Comparison of ENCODE assay signal across 8 cellular contexts in the genomic region with DNA sequence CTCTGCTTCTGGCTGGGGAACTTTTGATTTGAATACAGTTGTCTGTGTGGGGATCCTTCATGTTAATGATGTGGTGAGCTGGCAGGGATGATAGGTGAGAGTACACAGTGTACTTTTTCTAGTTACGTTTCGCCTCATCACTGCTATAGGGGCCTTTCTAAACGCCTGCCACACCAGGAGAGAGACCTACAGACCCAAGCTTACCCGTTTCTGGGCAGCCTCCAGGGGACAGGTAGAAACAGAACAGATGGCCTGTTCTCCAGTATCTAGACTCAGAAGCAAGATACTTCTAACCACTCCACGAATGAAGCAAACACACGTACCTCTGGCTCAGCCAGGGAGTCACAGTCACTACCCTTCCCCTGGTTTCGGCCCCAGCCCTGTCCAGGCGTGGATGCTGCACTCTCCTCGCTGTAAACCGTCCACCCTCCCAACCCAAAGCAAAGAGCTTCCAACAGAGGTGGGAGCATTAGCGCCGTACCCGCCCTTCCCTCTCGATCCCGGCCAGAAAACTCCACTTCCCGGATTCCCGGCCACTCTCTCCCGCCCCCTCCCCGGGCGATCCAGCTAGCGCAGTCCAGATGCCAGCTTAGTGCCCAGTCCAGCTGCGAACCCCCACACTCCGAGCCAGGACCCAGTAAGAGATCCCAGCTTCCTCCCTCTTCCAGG. TPM values are rescaled to one million over a fixed set of nuclear protein-coding genes. Genes with fewer than 3 reads are reported as not detected.
DNase-seq lines count a peak whose midpoint lies in the region; ATAC-seq, FAIRE-seq and TF ChIP-seq lines count a peak whose summit lies in the region.

No MANE protein-coding gene starts in this region.

- DNase-seq in GM12865 (ENCODE audit: low read depth): peak; percentile 82
- DNase-seq in activated T-cell treated with anti-CD3 and anti-CD28 coated beads, Interleukin-2, amount 50 U/mL, for 24 hours: peak; percentile 65
- DNase-seq in foreskin fibroblast: peak; percentile 10 to 56
- no peak for DNase-seq in osteoblast (ENCODE audit: insufficient read length, low spot score, missing footprints)
- no peak for DNase-seq in RCC 7860 (ENCODE audit: low spot score)
- no peak for DNase-seq in NOMO-1 treated with DMSO at 0.1 percent for 48 hours (lab: John Stamatoyannopoulos, UW; ENCODE audit: unreplicated experiment)

- H3K9me3 ChIP-seq in HUES48 (ENCODE audit: control insufficient read depth, insufficient read depth, low read length) (no peaks in the 10 kb centered on the region), osteoblast (ENCODE audit: low read depth, low read length) (no peaks in the 10 kb centered on the region)

- H3K4me1 ChIP-seq in HUES48 (ENCODE audit: control insufficient read depth, insufficient read depth, low read length) (peaks cover 49% of the 10 kb centered on the region), osteoblast (ENCODE audit: insufficient read depth, low read length) (peaks cover 25% of the 10 kb centered on the region)

- H3K4me2 ChIP-seq in osteoblast (ENCODE audit: insufficient read depth, low read length): peak overlapping the region; percentile 84

- peak; percentile 46 for ATAC-seq in GM21526 (IDR thresholded peaks at IDR 0.05; ENCODE audit: low FRiP score, unreplicated experiment)

- peaks cover 58% of the 10 kb centered on the region for H3K79me2 ChIP-seq in osteoblast (ENCODE audit: insufficient read depth, low read length)

- H3K36me3 ChIP-seq in HUES48 (ENCODE audit: control insufficient read depth, insufficient read depth, low read length): peaks cover 17% of the 10 kb centered on the region; the same call in 1 of the 2 replicates
- no peaks in the 10 kb centered on the region for H3K36me3 ChIP-seq in osteoblast (ENCODE audit: insufficient read depth, low read length)

- peaks cover 76% of the 10 kb centered on the region for H3K4me1 Mint-ChIP-seq in activated T-cell treated with anti-CD3 and anti-CD28 coated beads, Interleukin-2, amount 50 U/mL, for 24 hours (ENCODE audit: low read depth)

- no peaks in the 10 kb centered on the region for H3K9me3 Mint-ChIP-seq in activated T-cell treated with anti-CD3 and anti-CD28 coated beads, Interleukin-2, amount 50 U/mL, for 24 hours

- peak overlapping the region; percentile 80 for H3K4me3 ChIP-seq in GM12865 (ENCODE audit: low read depth, low read length)
- peak overlapping the region; percentile 79 for H3K4me3 ChIP-seq in HUES48 (ENCODE audit: low read depth, low read length)
- peak overlapping the region; percentile 92 to 94 for H3K4me3 ChIP-seq in foreskin fibroblast (ENCODE audit: low read depth in 1 of 2, low read length in 2 of 2)
- H3K4me3 ChIP-seq in osteoblast (ENCODE audit: insufficient read depth, low read length): peak overlapping the region; percentile 97

- peak overlapping the region; percentile 90 for H3K9ac ChIP-seq in HUES48 (ENCODE audit: low read depth, low read length)

- H3K27ac Mint-ChIP-seq in activated T-cell treated with anti-CD3 and anti-CD28 coated beads, Interleukin-2, amount 50 U/mL, for 24 hours: peak overlapping the region; percentile 99

- H3K36me3 Mint-ChIP-seq in activated T-cell treated with anti-CD3 and anti-CD28 coated beads, Interleukin-2, amount 50 U/mL, for 24 hours (ENCODE audit: low read depth): peaks cover 56% of the 10 kb centered on the region

- H3K27me3 ChIP-seq in HUES48 (ENCODE audit: control insufficient read depth, insufficient read depth, low read length): no peaks in the 10 kb centered on the region
- H3K27me3 ChIP-seq in osteoblast (ENCODE audit: insufficient read depth, low read length): no peaks in the 10 kb centered on the region

- H3K27ac ChIP-seq in HUES48 (ENCODE audit: low read depth, low read length) (peak overlapping the region; percentile 98), osteoblast (ENCODE audit: low read depth, low read length) (peak overlapping the region; percentile 24)

- H3K27me3 Mint-ChIP-seq in activated T-cell treated with anti-CD3 and anti-CD28 coated beads, Interleukin-2, amount 50 U/mL, for 24 hours: no peaks in the 10 kb centered on the region

- peaks cover 32% of the 10 kb centered on the region for H4K20me1 ChIP-seq in osteoblast (ENCODE audit: insufficient read depth, low read length)

- H3K4me3 Mint-ChIP-seq in activated T-cell treated with anti-CD3 and anti-CD28 coated beads, Interleukin-2, amount 50 U/mL, for 24 hours: peak overlapping the region; percentile 97

- TF ChIP-seq CTCF in GM12865 (IDR thresholded peaks at IDR 0.05; ENCODE audit: insufficient read depth, low read depth, low read length, missing control alignments): no peak
- TF ChIP-seq CTCF in foreskin fibroblast (IDR thresholded peaks at IDR 0.05; ENCODE audit: low read depth, low read length): no peak
- no peak for TF ChIP-seq CTCF in osteoblast (IDR thresholded peaks at IDR 0.05; ENCODE audit: extremely low read depth, low read depth, low read length)

- FAIRE-seq in RCC 7860 (lab: Jason Lieb, UNC): no peak

- H2AFZ ChIP-seq in osteoblast (ENCODE audit: low read length): peak overlapping the region; percentile 82

RNA-seq across cellular contexts. Expression of gene CCDC6, which starts 1.2 kb away (rescaled TPM):
- 51.8 and 58.3 TPM in 2 replicates for total RNA-seq in osteoblast

Comparison
In these comparisons a context has a peak if more than half of its experiments do, and no peak if none do; other contexts are left out.
1. DNase-seq: peak in GM12865 (single experiment), activated T-cell treated with anti-CD3 and anti-CD28 coated beads, Interleukin-2, amount 50 U/mL, for 24 hours (single experiment) and foreskin fibroblast (2 of 2); none in osteoblast (single experiment), RCC 7860 (single experiment) and NOMO-1 treated with DMSO at 0.1 percent for 48 hours (single experiment).
2. Peak in every context shown above with its lines, with median percentiles within 50 percentile points of each other: H3K4me3 ChIP-seq.